16 cellular contexts compared by ENCODE assay signal in genomic region chr15:70268698-70269251, GRCh38.
A peak's percentile ranks its signal among the peaks of the same experiment; 100 is the strongest.
DNase-seq lines count a peak whose midpoint lies in the region; ATAC-seq lines count a peak whose summit lies in the region.
"Had no signal": no experiment of that assay in that cellular context is flagged by ENCODE, and none has a peak within 500 bp of the region (broad histone marks: within the 10 kb centered on the region; RNA-seq: fewer than 3 reads in every experiment).

No MANE protein-coding gene starts in this region.

- no peaks in the 10 kb centered on the region for H4K20me1 ChIP-seq in Karpas-422 (ENCODE audit: insufficient read depth, low read depth, low read length)

- H2AFZ ChIP-seq in Karpas-422 (ENCODE audit: low read length) = no peak overlapping the region

- peak; percentile 31 for DNase-seq in activated naive CD8-positive, alpha-beta T cell treated with anti-CD3 and anti-CD28 coated beads, Interleukin-2, amount 50 U/mL, for 24 hours
- DNase-seq in activated naive CD8-positive, alpha-beta T cell treated with anti-CD3 and anti-CD28 coated beads for 36 hours = no peak
- peak; percentile 88 for DNase-seq in Karpas-422
- DNase-seq in germinal center (ENCODE audit: low spot score) = peak; percentile 50
- peak; percentile 57 for DNase-seq in stimulated activated naive B cell treated with anti-CD40 and anti-IgM and Interleukin-4, amounts not matched to agents 10 μg/mL and 1 μg/mL and 100 μg/mL, for 72 hours
- no peak for DNase-seq in NOMO-1 treated with DMSO at 0.1 percent for 48 hours (lab: John Stamatoyannopoulos, UW; ENCODE audit: unreplicated experiment)
- no peak for DNase-seq in caudate nucleus (lab: John Stamatoyannopoulos, UW)
- no peak for DNase-seq in amygdala (lab: John Stamatoyannopoulos, UW)
- DNase-seq: activated CD4-positive, alpha-beta T cell treated with anti-CD3 and anti-CD28 coated beads, Interleukin-2, amount 50 U/mL, for 48 hours; gastrocnemius medialis; HFFc6; Kasumi-1; NCI-H187 treated with DMSO at 0.1 percent for 48 hours; NCI-H774; SHP77 treated with DMSO at 0.1 percent for 48 hours; T1000 had no signal

- peaks cover 18% of the 10 kb centered on the region for H3K27me3 Mint-ChIP-seq in activated naive CD8-positive, alpha-beta T cell treated with anti-CD3 and anti-CD28 coated beads, Interleukin-2, amount 50 U/mL, for 24 hours
- H3K27me3 Mint-ChIP-seq in activated naive CD8-positive, alpha-beta T cell treated with anti-CD3 and anti-CD28 coated beads for 36 hours = peaks cover 10% of the 10 kb centered on the region
- peaks cover 12 to 14% of the 10 kb centered on the region in 2 donors for H3K27me3 Mint-ChIP-seq in stimulated activated naive B cell treated with anti-CD40 and anti-IgM and Interleukin-4, amounts not matched to agents 10 μg/mL and 1 μg/mL and 100 μg/mL, for 72 hours

- H3K4me1 ChIP-seq in Karpas-422 (ENCODE audit: low read length) = peaks cover 90% of the 10 kb centered on the region

- H3K27ac ChIP-seq in Karpas-422 (ENCODE audit: low read length) = peak overlapping the region; percentile 89
- no peak overlapping the region for H3K27ac ChIP-seq in caudate nucleus (ENCODE audit: low read depth, low read length)
- H3K27ac ChIP-seq: gastrocnemius medialis had no signal

- H3K4me3 Mint-ChIP-seq in activated naive CD8-positive, alpha-beta T cell treated with anti-CD3 and anti-CD28 coated beads, Interleukin-2, amount 50 U/mL, for 24 hours = no peak overlapping the region
- no peak overlapping the region for H3K4me3 Mint-ChIP-seq in activated naive CD8-positive, alpha-beta T cell treated with anti-CD3 and anti-CD28 coated beads for 36 hours
- peak overlapping the region; percentile 36 to 70 for H3K4me3 Mint-ChIP-seq in stimulated activated naive B cell treated with anti-CD40 and anti-IgM and Interleukin-4, amounts not matched to agents 10 μg/mL and 1 μg/mL and 100 μg/mL, for 72 hours
- H3K4me3 Mint-ChIP-seq: HFFc6 had no signal

- peak overlapping the region; percentile 58 for H3K9ac ChIP-seq in Karpas-422 (ENCODE audit: low read length)

- H3K36me3 Mint-ChIP-seq in activated naive CD8-positive, alpha-beta T cell treated with anti-CD3 and anti-CD28 coated beads, Interleukin-2, amount 50 U/mL, for 24 hours (ENCODE audit: low read depth) = no peaks in the 10 kb centered on the region
- H3K36me3 Mint-ChIP-seq in activated naive CD8-positive, alpha-beta T cell treated with anti-CD3 and anti-CD28 coated beads for 36 hours = no peaks in the 10 kb centered on the region
- H3K36me3 Mint-ChIP-seq in stimulated activated naive B cell treated with anti-CD40 and anti-IgM and Interleukin-4, amounts not matched to agents 10 μg/mL and 1 μg/mL and 100 μg/mL, for 72 hours = no peaks in the 10 kb centered on the region

- H3K9me3 ChIP-seq in Karpas-422 (ENCODE audit: low read length) = no peaks in the 10 kb centered on the region
- H3K9me3 ChIP-seq: gastrocnemius medialis had no signal

- no peaks in the 10 kb centered on the region for H3K36me3 ChIP-seq in Karpas-422 (ENCODE audit: insufficient read depth, low read length)
- H3K36me3 ChIP-seq: gastrocnemius medialis had no signal

- H3K4me3 ChIP-seq in Karpas-422 (ENCODE audit: low read length) = peak overlapping the region; percentile 39; the same call in 1 of the 2 replicates
- H3K4me3 ChIP-seq: gastrocnemius medialis had no signal

- ATAC-seq in activated naive CD8-positive, alpha-beta T cell treated with anti-CD3 and anti-CD28 coated beads, Interleukin-2, amount 50 U/mL, for 24 hours = peak; percentile 56
- ATAC-seq in stimulated activated naive B cell treated with anti-CD40 and anti-IgM and Interleukin-4, amounts not matched to agents 10 μg/mL and 1 μg/mL and 100 μg/mL, for 72 hours (replicated peaks) = peak; percentile 78 to 80
- ATAC-seq: gastrocnemius medialis had no signal

- H3K27ac Mint-ChIP-seq in activated naive CD8-positive, alpha-beta T cell treated with anti-CD3 and anti-CD28 coated beads, Interleukin-2, amount 50 U/mL, for 24 hours = no peak overlapping the region
- no peak overlapping the region for H3K27ac Mint-ChIP-seq in activated naive CD8-positive, alpha-beta T cell treated with anti-CD3 and anti-CD28 coated beads for 36 hours
- peak overlapping the region; percentile 84 for H3K27ac Mint-ChIP-seq in stimulated activated naive B cell treated with anti-CD40 and anti-IgM and Interleukin-4, amounts not matched to agents 10 μg/mL and 1 μg/mL and 100 μg/mL, for 72 hours
- H3K27ac Mint-ChIP-seq: HFFc6 had no signal

- H3K27me3 ChIP-seq in Karpas-422 (ENCODE audit: low read length) = no peaks in the 10 kb centered on the region
- H3K27me3 ChIP-seq: gastrocnemius medialis had no signal

- H3K4me2 ChIP-seq in Karpas-422 (ENCODE audit: low read depth, low read length, poor library complexity, severe bottlenecking) = peak overlapping the region; percentile 52

- no peaks in the 10 kb centered on the region for H3K9me3 Mint-ChIP-seq in activated naive CD8-positive, alpha-beta T cell treated with anti-CD3 and anti-CD28 coated beads, Interleukin-2, amount 50 U/mL, for 24 hours
- no peaks in the 10 kb centered on the region for H3K9me3 Mint-ChIP-seq in activated naive CD8-positive, alpha-beta T cell treated with anti-CD3 and anti-CD28 coated beads for 36 hours
- H3K9me3 Mint-ChIP-seq in stimulated activated naive B cell treated with anti-CD40 and anti-IgM and Interleukin-4, amounts not matched to agents 10 μg/mL and 1 μg/mL and 100 μg/mL, for 72 hours = no peaks in the 10 kb centered on the region
- H3K9me3 Mint-ChIP-seq: HFFc6 had no signal

- peaks cover 81% of the 10 kb centered on the region for H3K4me1 Mint-ChIP-seq in activated naive CD8-positive, alpha-beta T cell treated with anti-CD3 and anti-CD28 coated beads, Interleukin-2, amount 50 U/mL, for 24 hours
- peaks cover 57% of the 10 kb centered on the region for H3K4me1 Mint-ChIP-seq in activated naive CD8-positive, alpha-beta T cell treated with anti-CD3 and anti-CD28 coated beads for 36 hours
- H3K4me1 Mint-ChIP-seq in stimulated activated naive B cell treated with anti-CD40 and anti-IgM and Interleukin-4, amounts not matched to agents 10 μg/mL and 1 μg/mL and 100 μg/mL, for 72 hours = peaks cover 84 to 97% of the 10 kb centered on the region in 2 donors

- no peaks in the 10 kb centered on the region for H3K79me2 ChIP-seq in Karpas-422 (ENCODE audit: low read length)

- H3K9me2 ChIP-seq in Karpas-422 (replicated peaks; ENCODE audit: insufficient read depth, low read length) = no peaks in the 10 kb centered on the region

Comparison
In these comparisons a context has a peak if more than half of its experiments do, and no peak if none do; other contexts are left out.
1. DNase-seq: peak in activated naive CD8-positive, alpha-beta T cell treated with anti-CD3 and anti-CD28 coated beads, Interleukin-2, amount 50 U/mL, for 24 hours (single experiment), Karpas-422 (single experiment), germinal center (single experiment) and stimulated activated naive B cell treated with anti-CD40 and anti-IgM and Interleukin-4, amounts not matched to agents 10 μg/mL and 1 μg/mL and 100 μg/mL, for 72 hours (single experiment); none in activated naive CD8-positive, alpha-beta T cell treated with anti-CD3 and anti-CD28 coated beads for 36 hours (single experiment), NOMO-1 treated with DMSO at 0.1 percent for 48 hours (single experiment), caudate nucleus (0 of 61) and amygdala (0 of 56).
2. H3K4me3 Mint-ChIP-seq: peak in stimulated activated naive B cell treated with anti-CD40 and anti-IgM and Interleukin-4, amounts not matched to agents 10 μg/mL and 1 μg/mL and 100 μg/mL, for 72 hours (2 of 2); none in activated naive CD8-positive, alpha-beta T cell treated with anti-CD3 and anti-CD28 coated beads, Interleukin-2, amount 50 U/mL, for 24 hours (single experiment) and activated naive CD8-positive, alpha-beta T cell treated with anti-CD3 and anti-CD28 coated beads for 36 hours (single experiment).